27 cellular contexts compared by ENCODE assay signal in the genomic region with DNA sequence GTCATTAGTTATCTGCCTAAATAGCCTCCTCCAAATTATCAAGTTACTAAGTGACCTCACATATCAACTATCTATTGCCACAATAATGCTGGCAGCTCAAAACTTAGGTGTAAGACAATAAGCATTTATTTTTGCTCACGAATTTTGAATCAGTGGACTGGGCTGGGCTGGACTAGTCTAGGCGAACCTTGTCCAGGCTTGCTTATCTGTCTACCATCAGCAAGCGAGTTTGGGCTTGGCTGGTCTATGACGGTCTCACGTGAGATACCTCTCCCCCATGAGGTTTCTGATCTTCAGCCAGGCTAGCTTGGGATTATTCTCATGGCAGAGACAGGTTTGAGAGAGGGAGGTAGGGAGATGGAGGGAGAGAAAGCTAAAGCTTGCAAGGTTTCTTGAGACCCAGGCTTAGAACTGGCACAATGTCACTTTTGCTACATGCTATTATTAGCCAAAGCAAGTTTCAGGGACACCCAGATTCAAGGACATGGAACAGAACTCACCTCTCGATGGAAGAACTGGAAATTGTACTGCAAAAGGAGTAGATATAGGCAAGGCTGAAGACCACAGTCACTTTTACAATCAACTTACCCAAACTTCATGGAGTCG.
DNase-seq lines count a peak whose midpoint lies in the region; ATAC-seq and TF ChIP-seq lines count a peak whose summit lies in the region.
"Had no signal": no experiment of that assay in that cellular context is flagged by ENCODE, and none has a peak within 500 bp of the region (broad histone marks: within the 10 kb centered on the region; RNA-seq: fewer than 3 reads in every experiment).

No MANE protein-coding gene starts in this region.

- TF ChIP-seq CTCF in GM10248 (IDR thresholded peaks at IDR 0.05; ENCODE audit: control extremely low read depth, extremely low read depth, low read depth, missing control alignments) = no peak

- no peak overlapping the region for H3K27ac ChIP-seq in right cardiac atrium (ENCODE audit: low read length)
- 0 out of 2 replicates have a peak overlapping the region, but pooled peaks have one; percentile 5 for H3K27ac ChIP-seq in SK-N-MC
- H3K27ac ChIP-seq: hepatocyte, HL-60, thyroid gland had no signal

- H3K4me1 ChIP-seq in right cardiac atrium (ENCODE audit: control insufficient read depth, insufficient read depth, low read length) = no peaks in the 10 kb centered on the region
- H3K4me1 ChIP-seq: BE2C had no signal

- DNase-seq in left ventricle myocardium superior (no peak), right cardiac atrium (no peak), SK-N-MC (ENCODE audit: low read depth, low spot score) (no peak), GM10248 (ENCODE audit: extremely low spot score) (no peak)
- DNase-seq: activated CD4-positive, alpha-beta memory T cell treated with anti-CD3 and anti-CD28 coated beads, Interleukin-2, amount 10 ng/mL, durations not matched to agents 7 days and 5 days; activated CD4-positive, CD25-positive, alpha-beta regulatory T cell treated with anti-CD3 and anti-CD28 coated beads, Interleukin-2, amount 50 U/mL, for 72 hours; activated CD8-positive, alpha-beta memory T cell treated with anti-CD3 and anti-CD28 coated beads, Interleukin-2, amount 50 U/mL, for 4 hours; activated naive CD4-positive, alpha-beta T cell treated with Interleukin-2 at 50 U/mL for 16 hours; BE2C; CD8-positive, alpha-beta memory T cell; Kasumi-1; NCI-H1436 treated with DMSO at 0.1 percent for 48 hours; NCI-H2081 treated with DMSO at 0.1 percent for 48 hours; NCI-H446 treated with DMSO at 0.1 percent for 48 hours; SHP77; stimulated activated CD4-positive, alpha-beta T cell treated with anti-CD3 and anti-CD28 coated beads, Interleukin-12 subunit alpha, Interleukin-12 subunit beta, amount 100 ng/mL, for 4 hours; stimulated activated CD4-positive, alpha-beta T cell treated with anti-CD3 and anti-CD28 coated beads, Interleukin-2, amount 100 ng/mL, for 48 hours; stimulated activated naive CD8-positive, alpha-beta T cell treated with anti-CD3 and anti-CD28 coated beads, Interleukin-15, amount 100 ng/mL, for 72 hours; T-helper 2 cell; thyroid gland had no signal

- CTCF ChIA-PET in GM10248 (lab: Yijun Ruan, JAX) = interaction anchor here (1.5 kb wide), 1 partner anchor 59 kb away, joined by 4 read pairs; no protein-coding TSS in a partner anchor

- intact Hi-C loops in left ventricle myocardium superior (cut with micrococcal nuclease) = no loop called here
- intact Hi-C loops in right cardiac atrium (cut with DNase I) = no loop called here

- 80% methylated on average over 7 of the region's 7 CpGs for WGBS in right cardiac atrium

- no peaks in the 10 kb centered on the region for H3K27me3 ChIP-seq in right cardiac atrium (ENCODE audit: control insufficient read depth, insufficient read depth)
- H3K27me3 ChIP-seq: BE2C, hepatocyte, thyroid gland had no signal

- H3K36me3 ChIP-seq in SK-N-MC (ENCODE audit: insufficient read depth, low read length) = peaks cover 83% of the 10 kb centered on the region
- H3K36me3 ChIP-seq: thyroid gland had no signal

- POLR2A ChIA-PET in GM10248 (lab: Yijun Ruan, JAX) = no interaction called here

- ATAC-seq in left ventricle myocardium superior (peak; percentile 47), right cardiac atrium (no peak), esophagus mucosa (peak; percentile 87), HG03196 (IDR thresholded peaks at IDR 0.05; ENCODE audit: unreplicated experiment) (no peak), HG02970 (IDR thresholded peaks at IDR 0.05; ENCODE audit: low FRiP score, unreplicated experiment) (no peak)
- ATAC-seq: GM12878; sciatic nerve; stimulated activated naive CD8-positive, alpha-beta T cell treated with anti-CD3 and anti-CD28 coated beads, Interleukin-15, amount 100 ng/mL, for 72 hours had no signal

- no peak overlapping the region for H3K9ac ChIP-seq in SK-N-MC (ENCODE audit: insufficient read length)

- H3K9me3 ChIP-seq in right cardiac atrium (ENCODE audit: control insufficient read depth, low read length) = no peaks in the 10 kb centered on the region
- no peaks in the 10 kb centered on the region for H3K9me3 ChIP-seq in SK-N-MC (ENCODE audit: low read depth, low read length)
- H3K9me3 ChIP-seq: BE2C, thyroid gland had no signal

- H3K4me3 ChIP-seq in right cardiac atrium (ENCODE audit: low read length) = no peak overlapping the region
- H3K4me3 ChIP-seq in SK-N-MC = no peak overlapping the region
- H3K4me3 ChIP-seq: GM12878, hepatocyte, thyroid gland had no signal

Comparison
In these comparisons a context has a peak if more than half of its experiments do, and no peak if none do; other contexts are left out.
1. ATAC-seq: peak in left ventricle myocardium superior (single experiment) and esophagus mucosa (single experiment); none in right cardiac atrium (0 of 2), HG03196 (single experiment) and HG02970 (single experiment).